Comparison of ENCODE assay signal across 10 cellular contexts in the genomic region with DNA sequence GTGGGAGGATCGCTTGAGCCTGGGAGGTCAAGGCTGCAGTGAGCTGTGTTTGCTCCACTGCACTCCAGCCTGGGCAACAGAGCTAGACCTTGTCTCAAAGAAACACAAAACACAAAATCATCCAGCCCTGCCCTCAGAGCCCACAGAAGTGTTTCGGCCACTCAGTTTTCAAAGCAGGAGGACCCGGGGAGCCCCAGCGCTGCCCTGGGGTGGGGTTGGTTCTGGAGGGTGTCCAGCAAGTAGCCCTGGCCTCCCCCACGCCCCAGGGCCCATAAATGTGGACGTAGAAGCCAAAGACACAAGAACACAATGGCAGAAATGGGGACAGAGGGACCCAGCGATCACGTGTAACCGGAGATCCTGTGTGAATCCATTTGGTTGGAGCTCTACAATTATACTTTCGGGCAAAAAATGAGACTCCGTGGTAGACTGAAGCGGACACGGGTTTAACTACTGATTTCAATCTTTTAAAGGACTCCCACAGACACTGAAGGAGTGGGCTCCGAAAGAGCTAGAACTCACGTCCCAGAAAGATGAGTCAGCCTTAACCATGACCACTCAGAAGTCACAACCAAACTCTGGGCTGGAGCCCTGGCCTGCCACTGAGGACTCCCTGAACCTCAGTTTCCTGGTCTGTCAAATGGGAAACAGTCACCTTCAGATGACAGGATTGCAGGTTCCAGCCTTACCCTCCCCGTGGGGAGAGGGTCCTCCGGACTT. TPM values are rescaled to one million over a fixed set of nuclear protein-coding genes. Genes with fewer than 3 reads are reported as not detected.
DNase-seq lines count a peak whose midpoint lies in the region; ATAC-seq and TF ChIP-seq lines count a peak whose summit lies in the region.
"Had no signal": no experiment of that assay in that cellular context is flagged by ENCODE, and none has a peak within 500 bp of the region (broad histone marks: within the 10 kb centered on the region; RNA-seq: fewer than 3 reads in every experiment).

No MANE protein-coding gene starts in this region.

- TF ChIP-seq POLR2A in adrenal gland (IDR thresholded peaks at IDR 0.05): no peak

- H3K4me3 ChIP-seq in Loucy (ENCODE audit: low read length, poor library complexity, severe bottlenecking) (no peak overlapping the region), adrenal gland (no peak overlapping the region)

- 0 out of 2 replicates have a peak overlapping the region, but pooled peaks have one; percentile 23 for H2AFZ ChIP-seq in Loucy (ENCODE audit: low read length)

- H3K4me1 ChIP-seq in Loucy (ENCODE audit: insufficient read depth, low read length, poor library complexity, severe bottlenecking) (peaks cover 47% of the 10 kb centered on the region), adrenal gland (replicated peaks in 1 of 2) (no peaks in the 10 kb centered on the region)
- H3K4me1 ChIP-seq: foreskin keratinocyte had no signal

- intact Hi-C loops in natural killer cell (cut with micrococcal nuclease) (no loop called here), adrenal gland (cut with DNase I) (loop anchor here in 1 of 2 donors (5.0 kb wide), 1 partner anchor 179 kb away; no protein-coding TSS in a partner anchor)

- no peaks in the 10 kb centered on the region for H3F3A ChIP-seq in Loucy (ENCODE audit: low read depth)

- H3K36me3 ChIP-seq in Loucy (ENCODE audit: insufficient read depth, low read length) (no peaks in the 10 kb centered on the region), adrenal gland (replicated peaks in 1 of 2) (no peaks in the 10 kb centered on the region)

- H3K9me2 ChIP-seq in Loucy (replicated peaks; ENCODE audit: low read depth, low read length): no peaks in the 10 kb centered on the region

- H3K9ac ChIP-seq in Loucy (ENCODE audit: low read depth, low read length, poor library complexity, severe bottlenecking): no peak overlapping the region

- no peak overlapping the region for H3K27ac ChIP-seq in adrenal gland
- H3K27ac ChIP-seq: foreskin keratinocyte had no signal

- 45 to 57% (median 57%) methylated on average over 17 of the region's 17 CpGs for WGBS in adrenal gland, 4 donors

- no peaks in the 10 kb centered on the region for H3K79me2 ChIP-seq in Loucy (ENCODE audit: insufficient read depth, low read length)

- no peak for TF ChIP-seq CTCF in Loucy (conservative IDR thresholded peaks at IDR 0.05; ENCODE audit: low read length)
- no peak for TF ChIP-seq CTCF in natural killer cell (IDR thresholded peaks at IDR 0.05)
- no peak for TF ChIP-seq CTCF in adrenal gland (IDR thresholded peaks at IDR 0.05)

- no peaks in the 10 kb centered on the region for H3K27me3 Mint-ChIP-seq in natural killer cell (ENCODE audit: low read depth in 2 of 2)

- DNase-seq in EL (peak; percentile 78), amniotic epithelial cell (ENCODE audit: low read depth) (peak; percentile 81), natural killer cell (no peak), NCI-H146 (lab: John Stamatoyannopoulos, UW) (no peak), anterior cingulate cortex (lab: John Stamatoyannopoulos, UW) (no peak), adrenal gland (no peak)
- DNase-seq: foreskin keratinocyte had no signal

- H3K9me3 ChIP-seq in Loucy (ENCODE audit: insufficient read depth, low read depth, low read length) (no peaks in the 10 kb centered on the region), adrenal gland (replicated peaks in 1 of 3) (no peaks in the 10 kb centered on the region)

- H3K4me1 Mint-ChIP-seq in natural killer cell: peaks cover 29 to 42% of the 10 kb centered on the region in 2 donors

- ATAC-seq in natural killer cell (peak; percentile 49 to 90 (median 77)), HG03469 (IDR thresholded peaks at IDR 0.05; ENCODE audit: unreplicated experiment) (no peak)
- ATAC-seq: foreskin keratinocyte had no signal

- no peaks in the 10 kb centered on the region for H4K20me1 ChIP-seq in Loucy (ENCODE audit: insufficient read depth, low read length, poor library complexity, severe bottlenecking)

- no peaks in the 10 kb centered on the region for H3K36me3 Mint-ChIP-seq in natural killer cell

- H3K4me3 Mint-ChIP-seq in natural killer cell: peak overlapping the region; percentile 35

- peak overlapping the region; percentile 23 for H3K4me2 ChIP-seq in Loucy (ENCODE audit: low read depth, low read length, poor library complexity, severe bottlenecking)

- peak overlapping the region in 1 of 2 donors; percentile 66 for H3K27ac Mint-ChIP-seq in natural killer cell

- H3K27me3 ChIP-seq in Loucy (ENCODE audit: insufficient read depth, low read length, poor library complexity, severe bottlenecking) (no peaks in the 10 kb centered on the region), adrenal gland (no peaks in the 10 kb centered on the region)

- H3K9me3 Mint-ChIP-seq in natural killer cell: no peaks in the 10 kb centered on the region

RNA-seq across cellular contexts. Expression of a gene that starts 9.0 kb away (rescaled TPM):
- total RNA-seq in natural killer cell: 100 to 1,000 TPM; 219 to 260 (median 249) TPM
- total RNA-seq in adrenal gland: 10 to 100 TPM; 16.4 to 80.7 (median 25.5) TPM
- polyA plus RNA-seq in adrenal gland: 10 to 100 TPM in 2 of 3 donors, 1 to 10 TPM in 1; 7.5 to 26.6 (median 11.5) TPM
- total RNA-seq: H1 had no signal

RNA-seq across cellular contexts. Expression of a gene that starts 29.2 kb away (rescaled TPM):
- total RNA-seq in natural killer cell (100 to 1,000 TPM; 647 to 744 (median 741) TPM), adrenal gland (10 to 100 TPM in 5 of 8 donors, 1 to 10 TPM in 3; 4.3 to 17.9 (median 11.3) TPM)
- polyA plus RNA-seq in adrenal gland: 10 to 100 TPM in 2 of 3 donors, 1 to 10 TPM in 1; 6.3 to 12.4 (median 11.0) TPM

Comparison
In these comparisons a context has a peak if more than half of its experiments do, and no peak if none do; other contexts are left out.
1. DNase-seq: peak in EL (single experiment) and amniotic epithelial cell (single experiment); none in natural killer cell (single experiment), NCI-H146 (single experiment), anterior cingulate cortex (0 of 58) and adrenal gland (0 of 7).
2. RNA of a gene that starts 29.2 kb away (total RNA-seq): 647 to 744 TPM in natural killer cell; 4.3 to 17.9 TPM in adrenal gland; every median in the first group is over 10 times any median in the second.